1 cellular context compared by ENCODE assay signal in the genomic region with DNA sequence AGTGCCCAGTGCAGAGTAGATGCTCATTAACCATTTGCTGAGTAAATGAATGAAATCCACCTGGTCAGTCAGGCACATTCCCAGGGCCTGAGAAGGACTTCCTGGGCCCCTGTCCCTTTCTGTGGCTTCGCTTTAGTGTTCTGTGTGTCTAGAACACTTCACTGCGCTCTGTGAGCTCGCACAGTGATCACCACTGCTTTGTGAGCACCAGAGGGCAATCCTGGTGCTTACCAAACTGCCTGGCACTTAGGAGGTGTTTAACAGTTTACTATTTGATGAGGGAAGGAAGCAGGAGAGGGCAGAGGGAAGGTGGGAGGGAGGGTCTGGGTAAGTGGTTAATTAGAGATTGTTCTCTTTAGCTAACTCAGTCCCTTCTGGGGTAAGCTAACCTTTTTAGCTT.
TF ChIP-seq lines count a peak whose summit lies in the region.

No MANE protein-coding gene starts in this region.

TF ChIP-seq in WTC11, 78 proteins besides CTCF, POLR2A, EP300 and RAD21 (continued from another document):
- TF ChIP-seq CBFB (CRISPR knock-in tag; IDR thresholded peaks at IDR 0.05; ENCODE audit: low read depth): no peak
- no peak for TF ChIP-seq OVOL2 (CRISPR knock-in tag; IDR thresholded peaks at IDR 0.05; ENCODE audit: borderline replicate concordance)
